ENCODE assay signal across 25 cellular contexts in the genomic region with DNA sequence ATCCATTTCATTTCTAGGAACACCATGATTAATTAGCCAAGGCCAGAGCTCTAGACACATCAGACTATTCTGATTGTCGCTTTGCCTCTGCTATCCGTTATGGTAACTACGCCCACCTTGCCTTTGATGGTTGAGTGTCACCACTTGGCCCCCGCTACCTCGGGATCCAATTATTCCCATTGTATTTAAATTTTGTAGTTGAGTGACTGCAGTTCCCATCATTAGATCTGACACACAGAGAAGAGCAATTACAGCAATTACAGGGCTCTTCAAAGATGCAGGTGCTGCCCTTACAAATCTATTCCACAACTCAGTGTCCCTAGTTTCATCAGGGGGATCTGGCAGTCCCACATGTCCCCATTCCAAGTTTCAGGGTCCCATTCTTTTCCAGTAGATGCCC. TPM values are rescaled to one million over a fixed set of nuclear protein-coding genes. Genes with fewer than 3 reads are reported as not detected.
"Had no signal": no experiment of that assay in that cellular context is flagged by ENCODE, and none has a peak within 500 bp of the region (broad histone marks: within the 10 kb centered on the region; RNA-seq: fewer than 3 reads in every experiment).

No MANE protein-coding gene starts in this region.

- H3K9me3 Mint-ChIP-seq: memory B cell; natural killer cell treated with Interleukin-12 subunit alpha and Interleukin-12 subunit beta and Interleukin-15 and Interleukin-18, amount 100 ng/mL, for 72 hours; stimulated activated naive CD8-positive, alpha-beta T cell treated with anti-CD3 and anti-CD28 coated beads, Interleukin-15, amount 100 ng/mL, for 72 hours had no signal

- H3K4me1 ChIP-seq: right lobe of liver, tibial nerve, upper lobe of right lung had no signal

- H3K27ac ChIP-seq: hepatocyte, left ventricle myocardium inferior, ovary, right atrium auricular region, right lobe of liver, tibial nerve, upper lobe of right lung had no signal

- H3K4me1 Mint-ChIP-seq: memory B cell; naive thymus-derived CD4-positive, alpha-beta T cell; stimulated activated memory B cell treated with anti-CD40 and anti-IgM and Interleukin-4, amounts not matched to agents 10 μg/mL and 1 μg/mL and 100 μg/mL, for 72 hours; stimulated activated naive CD8-positive, alpha-beta T cell treated with anti-CD3 and anti-CD28 coated beads, Interleukin-15, amount 100 ng/mL, for 72 hours had no signal

- H3K9me3 ChIP-seq: mucosa of descending colon, ovary, right atrium auricular region, right lobe of liver, upper lobe of right lung had no signal

- H3K36me3 Mint-ChIP-seq: memory B cell; naive thymus-derived CD4-positive, alpha-beta T cell; natural killer cell treated with Interleukin-12 subunit alpha and Interleukin-12 subunit beta and Interleukin-15 and Interleukin-18, amount 100 ng/mL, for 72 hours; stimulated activated memory B cell treated with anti-CD40 and anti-IgM and Interleukin-4, amounts not matched to agents 10 μg/mL and 1 μg/mL and 100 μg/mL, for 72 hours had no signal

- H3K27me3 Mint-ChIP-seq: progenitor cell of endocrine pancreas had no signal

- H3K27ac Mint-ChIP-seq: memory B cell; naive thymus-derived CD4-positive, alpha-beta T cell; natural killer cell treated with Interleukin-12 subunit alpha and Interleukin-12 subunit beta and Interleukin-15 and Interleukin-18, amount 100 ng/mL, for 72 hours; progenitor cell of endocrine pancreas; stimulated activated memory B cell treated with anti-CD40 and anti-IgM and Interleukin-4, amounts not matched to agents 10 μg/mL and 1 μg/mL and 100 μg/mL, for 72 hours; stimulated activated naive CD8-positive, alpha-beta T cell treated with anti-CD3 and anti-CD28 coated beads, Interleukin-15, amount 100 ng/mL, for 72 hours had no signal

- DNase-seq: islet precursor cell; left ventricle myocardium inferior; midbrain; mucosa of descending colon; naive thymus-derived CD4-positive, alpha-beta T cell; ovary; right lobe of liver; stimulated activated CD4-positive, alpha-beta T cell treated with anti-CD3 and anti-CD28 coated beads, Interleukin-1b, Interleukin-23, amount 100 ng/mL, for 48 hours; stimulated activated CD4-positive, alpha-beta T cell treated with anti-CD3 and anti-CD28 coated beads, Interleukin-2, amount 100 ng/mL, for 48 hours; stimulated activated CD4-positive, alpha-beta T cell treated with anti-CD3 and anti-CD28 coated beads, Interleukin-4, amount 100 ng/mL, for 4 hours; stimulated activated CD8-positive, alpha-beta memory T cell treated with anti-CD3 and anti-CD28 coated beads, Interleukin-4, amount 100 ng/mL, for 48 hours; stimulated activated naive CD4-positive, alpha-beta T cell treated with Interleukin-2 at 50 U/mL for 16 hours; stimulated activated naive CD8-positive, alpha-beta T cell treated with anti-CD3 and anti-CD28 coated beads, Interleukin-15, amount 100 ng/mL, for 72 hours; substantia nigra; upper lobe of right lung had no signal

- H3K4me3 Mint-ChIP-seq: memory B cell; naive thymus-derived CD4-positive, alpha-beta T cell; natural killer cell treated with Interleukin-12 subunit alpha and Interleukin-12 subunit beta and Interleukin-15 and Interleukin-18, amount 100 ng/mL, for 72 hours; stimulated activated memory B cell treated with anti-CD40 and anti-IgM and Interleukin-4, amounts not matched to agents 10 μg/mL and 1 μg/mL and 100 μg/mL, for 72 hours; stimulated activated naive CD8-positive, alpha-beta T cell treated with anti-CD3 and anti-CD28 coated beads, Interleukin-15, amount 100 ng/mL, for 72 hours had no signal

- H3K36me3 ChIP-seq: ovary, right atrium auricular region, tibial nerve had no signal

- H3K4me3 ChIP-seq: hepatocyte, left ventricle myocardium inferior, mucosa of descending colon, ovary, right atrium auricular region, right lobe of liver, smooth muscle cell, tibial nerve, upper lobe of right lung had no signal

- H3K27me3 ChIP-seq: hepatocyte, ovary, right atrium auricular region, right lobe of liver, tibial nerve, upper lobe of right lung had no signal

RNA-seq across cellular contexts. Expression of gene ABCA4, which starts 44.9 kb away (rescaled TPM):
- total RNA-seq: kidney epithelial cell; naive thymus-derived CD4-positive, alpha-beta T cell; natural killer cell treated with Interleukin-12 subunit alpha and Interleukin-12 subunit beta and Interleukin-15 and Interleukin-18, amount 100 ng/mL, for 72 hours had no signal
- polyA plus RNA-seq: naive thymus-derived CD4-positive, alpha-beta T cell; neural cell had no signal
